Comparison of ENCODE assay signal across 24 cellular contexts in genomic region chr10:75865413-75865812, GRCh38.
DNase-seq lines count a peak whose midpoint lies in the region; ATAC-seq, FAIRE-seq and TF ChIP-seq lines count a peak whose summit lies in the region.
"Had no signal": no experiment of that assay in that cellular context is flagged by ENCODE, and none has a peak within 500 bp of the region (broad histone marks: within the 10 kb centered on the region; RNA-seq: fewer than 3 reads in every experiment).

No MANE protein-coding gene starts in this region.

- no peaks in the 10 kb centered on the region for H3K36me3 Mint-ChIP-seq in MCF 10A (ENCODE audit: insufficient read depth, unreplicated experiment)
- H3K36me3 Mint-ChIP-seq in activated T-cell treated with anti-CD3 and anti-CD28 coated beads, Interleukin-2, amount 50 U/mL, for 4 hours (ENCODE audit: insufficient read depth), result no peaks in the 10 kb centered on the region
- H3K36me3 Mint-ChIP-seq: CD4-positive, CD25-positive, alpha-beta regulatory T cell; CD8-positive, alpha-beta T cell had no signal

- no peak overlapping the region for H3K4me3 Mint-ChIP-seq in MCF 10A (ENCODE audit: unreplicated experiment)
- no peak overlapping the region for H3K4me3 Mint-ChIP-seq in activated T-cell treated with anti-CD3 and anti-CD28 coated beads, Interleukin-2, amount 50 U/mL, for 4 hours
- H3K4me3 Mint-ChIP-seq: CD4-positive, CD25-positive, alpha-beta regulatory T cell; CD8-positive, alpha-beta T cell; GM23338; H9 had no signal

- TF ChIP-seq POLR2A in endothelial cell of umbilical vein (IDR thresholded peaks at IDR 0.05; ENCODE audit: low read depth, low read length), result no peak

- H2AFZ ChIP-seq in mammary epithelial cell (ENCODE audit: low read depth, low read length) (no peak overlapping the region), endothelial cell of umbilical vein (ENCODE audit: low read depth, low read length) (no peak overlapping the region), keratinocyte (ENCODE audit: control insufficient read depth, low read length) (no peak overlapping the region)

- H3K4me1 Mint-ChIP-seq in MCF 10A (ENCODE audit: insufficient read depth, unreplicated experiment), result peaks cover 2% of the 10 kb centered on the region
- no peaks in the 10 kb centered on the region for H3K4me1 Mint-ChIP-seq in activated T-cell treated with anti-CD3 and anti-CD28 coated beads, Interleukin-2, amount 50 U/mL, for 4 hours (ENCODE audit: low read depth)
- H3K4me1 Mint-ChIP-seq: CD4-positive, CD25-positive, alpha-beta regulatory T cell; GM23338 had no signal

- H3K27me3 Mint-ChIP-seq in MCF 10A (ENCODE audit: insufficient read depth, unreplicated experiment), result no peaks in the 10 kb centered on the region
- peaks cover 4% of the 10 kb centered on the region for H3K27me3 Mint-ChIP-seq in activated T-cell treated with anti-CD3 and anti-CD28 coated beads, Interleukin-2, amount 50 U/mL, for 4 hours (ENCODE audit: low read depth)

- no peak for TF ChIP-seq CTCF in mammary epithelial cell (conservative IDR thresholded peaks at IDR 0.05 in 1 of 2, IDR thresholded peaks at IDR 0.05 in 1 of 2; ENCODE audit: extremely low read depth in 1 of 2, insufficient read depth in 1 of 2, low read depth in 1 of 2, low read length in 2 of 2)
- no peak for TF ChIP-seq CTCF in MCF 10A (IDR thresholded peaks at IDR 0.05; ENCODE audit: unreplicated experiment)
- no peak for TF ChIP-seq CTCF in RWPE2 (IDR thresholded peaks at IDR 0.05; ENCODE audit: poor library complexity, severe bottlenecking)
- no peak for TF ChIP-seq CTCF in endothelial cell of umbilical vein (IDR thresholded peaks at IDR 0.05; ENCODE audit: extremely low read depth in 1 of 2, insufficient read depth in 1 of 2, low read depth in 1 of 2, low read length in 2 of 2)
- no peak for TF ChIP-seq CTCF in keratinocyte (optimal IDR thresholded peaks at IDR 0.05 in 1 of 3, IDR thresholded peaks at IDR 0.05 in 1 of 3, conservative IDR thresholded peaks at IDR 0.05 in 1 of 3; ENCODE audit: extremely low read depth in 1 of 3, insufficient read depth in 2 of 3, low read length in 3 of 3)
- TF ChIP-seq CTCF in BE2C (IDR thresholded peaks at IDR 0.05; ENCODE audit: low read depth, low read length), result no peak

- H3K27ac Mint-ChIP-seq in MCF 10A (ENCODE audit: low read depth, unreplicated experiment), result no peak overlapping the region
- H3K27ac Mint-ChIP-seq: CD4-positive, CD25-positive, alpha-beta regulatory T cell; CD8-positive, alpha-beta T cell; GM23338; H9 had no signal

- H3K9me3 ChIP-seq in mammary epithelial cell (replicated peaks; ENCODE audit: insufficient read depth, low read length) (no peaks in the 10 kb centered on the region), RWPE2 (ENCODE audit: severe bottlenecking) (no peaks in the 10 kb centered on the region), endothelial cell of umbilical vein (replicated peaks; ENCODE audit: control insufficient read depth, insufficient read depth, low read length) (no peaks in the 10 kb centered on the region), keratinocyte (ENCODE audit: control insufficient read depth, low read depth, low read length) (no peaks in the 10 kb centered on the region), BE2C (no peaks in the 10 kb centered on the region)
- H3K9me3 ChIP-seq: BLaER1, Caco-2 had no signal

- H3K27me3 ChIP-seq in mammary epithelial cell (ENCODE audit: insufficient read depth, low read length) (no peaks in the 10 kb centered on the region), RWPE2 (ENCODE audit: insufficient read depth, poor library complexity, severe bottlenecking) (no peaks in the 10 kb centered on the region), endothelial cell of umbilical vein (ENCODE audit: control insufficient read depth in 2 of 2, insufficient read depth in 2 of 2, low read length in 2 of 2) (no peaks in the 10 kb centered on the region), keratinocyte (ENCODE audit: control insufficient read depth, extremely low read depth, insufficient read depth, low read length) (no peaks in the 10 kb centered on the region), BE2C (no peaks in the 10 kb centered on the region)
- H3K27me3 ChIP-seq: BLaER1 had no signal

- DNase-seq in mammary epithelial cell, result peak; percentile 17
- DNase-seq in MCF 10A (ENCODE audit: unreplicated experiment), result no peak
- DNase-seq in RWPE2 (ENCODE audit: low spot score), result no peak
- peak; percentile 6 for DNase-seq in endothelial cell of umbilical vein (ENCODE audit: low read depth, low spot score)
- DNase-seq in keratinocyte (ENCODE audit: low read depth, low spot score), result peak; percentile 40
- no peak for DNase-seq in activated T-cell treated with anti-CD3 and anti-CD28 coated beads, Interleukin-2, amount 50 U/mL, for 4 hours
- no peak for DNase-seq in BE2C
- DNase-seq: 8988T; Caco-2; CD4-positive, CD25-positive, alpha-beta regulatory T cell; CD8-positive, alpha-beta T cell; DMS 273 treated with DMSO at 0.1 percent for 48 hours; DMS79; EL; GDM1; H9 had no signal

- no peaks in the 10 kb centered on the region for H4K20me1 ChIP-seq in mammary epithelial cell (ENCODE audit: insufficient read depth, low read length)
- no peaks in the 10 kb centered on the region for H4K20me1 ChIP-seq in endothelial cell of umbilical vein (replicated peaks; ENCODE audit: control insufficient read depth, extremely low read depth, insufficient read depth, low read length)
- H4K20me1 ChIP-seq in keratinocyte (ENCODE audit: control insufficient read depth, extremely low read depth, insufficient read depth, low read length), result no peaks in the 10 kb centered on the region
- H4K20me1 ChIP-seq: BLaER1 had no signal

- H3K27ac ChIP-seq in mammary epithelial cell (ENCODE audit: insufficient read depth, low read depth, low read length) (no peak overlapping the region), RWPE2 (ENCODE audit: poor library complexity, severe bottlenecking) (no peak overlapping the region), endothelial cell of umbilical vein (ENCODE audit: insufficient read depth, low read depth, low read length) (no peak overlapping the region), keratinocyte (ENCODE audit: control insufficient read depth, insufficient read depth, low read length) (no peak overlapping the region)
- H3K27ac ChIP-seq: BLaER1, C4-2B had no signal

- H3K9me1 ChIP-seq in endothelial cell of umbilical vein (replicated peaks; ENCODE audit: control insufficient read depth, extremely low read depth, insufficient read depth, low read length) (no peaks in the 10 kb centered on the region), keratinocyte (ENCODE audit: control insufficient read depth, extremely low read depth, insufficient read depth, low read length) (no peaks in the 10 kb centered on the region)

- BruUV-seq in mammary epithelial cell (replicated peaks; lab: Mats Ljungman, UMichigan) (no TSS peak), MCF 10A (replicated peaks; lab: Mats Ljungman, UMichigan) (no TSS peak), endothelial cell of umbilical vein (replicated peaks; lab: Mats Ljungman, UMichigan) (no TSS peak)

- dilution Hi-C loops in mammary epithelial cell (cut with HindIII; ENCODE audit: low sequenced_read_pairs), result no loop called here
- dilution Hi-C loops in endothelial cell of umbilical vein (cut with MboI; ENCODE audit: extremely low pct_ligation_motif_present, low sequenced_read_pairs), result no loop called here
- dilution Hi-C loops in keratinocyte (cut with MboI; ENCODE audit: extremely low pct_ligation_motif_present, low sequenced_read_pairs), result no loop called here

- peak; percentile 12 for FAIRE-seq in endothelial cell of umbilical vein (lab: Jason Lieb, UNC)
- FAIRE-seq in keratinocyte (lab: Jason Lieb, UNC), result no peak
- FAIRE-seq: D721Med, GM12878, GM19239 had no signal

- no peak overlapping the region for H3K4me3 ChIP-seq in mammary epithelial cell (replicated peaks in 1 of 3; ENCODE audit: insufficient read depth in 1 of 3, low read depth in 2 of 3, low read length in 3 of 3)
- no peak overlapping the region for H3K4me3 ChIP-seq in RWPE2 (ENCODE audit: severe bottlenecking)
- no peak overlapping the region for H3K4me3 ChIP-seq in endothelial cell of umbilical vein (replicated peaks in 1 of 3; ENCODE audit: insufficient read depth in 1 of 3, low read depth in 1 of 3, low read length in 3 of 3)
- no peak overlapping the region for H3K4me3 ChIP-seq in keratinocyte (ENCODE audit: control insufficient read depth in 2 of 3, extremely low read depth in 1 of 3, insufficient read depth in 2 of 3, low read depth in 1 of 3, low read length in 3 of 3)
- no peak overlapping the region for H3K4me3 ChIP-seq in BE2C (ENCODE audit: low read depth, low read length)
- H3K4me3 ChIP-seq: BLaER1, GM12878, GM23338 had no signal

- H3K9ac ChIP-seq in mammary epithelial cell (ENCODE audit: insufficient read depth, low read length) (no peak overlapping the region), endothelial cell of umbilical vein (replicated peaks; ENCODE audit: extremely low read depth, insufficient read depth, low read length) (no peak overlapping the region), keratinocyte (ENCODE audit: control insufficient read depth, extremely low read depth, insufficient read depth, low read length) (no peak overlapping the region)
- H3K9ac ChIP-seq: BLaER1 had no signal

- H3K4me2 ChIP-seq in mammary epithelial cell (ENCODE audit: insufficient read depth, low read depth, low read length) (no peak overlapping the region), endothelial cell of umbilical vein (ENCODE audit: insufficient read depth, low read length) (peak overlapping the region; percentile 17), keratinocyte (ENCODE audit: control insufficient read depth, extremely low read depth, insufficient read depth, low read depth, low read length) (no peak overlapping the region)
- H3K4me2 ChIP-seq: BLaER1, GM23338 had no signal

- CTCF ChIA-PET in mammary epithelial cell (lab: Charles Lee; ENCODE audit: low non-redundant PET) (no interaction called here), MCF 10A (lab: Yijun Ruan, JAX) (interaction anchor here (0.7 to 1.1 kb wide), 2 partner anchors 12 to 466 kb away, joined by 3 to 4 read pairs; no protein-coding TSS in a partner anchor), endothelial cell of umbilical vein (lab: Charles Lee) (interaction anchor here (0.8 to 2.4 kb wide), 2 partner anchors 12 to 14 kb away, joined by 3 to 9 read pairs; no protein-coding TSS in a partner anchor)

- 31% methylated on average over 1 of the region's 1 CpG for WGBS in mammary epithelial cell (ENCODE audit: low coverage, missing lambda C conversion rate)

- no peaks in the 10 kb centered on the region for H3K36me3 ChIP-seq in mammary epithelial cell (ENCODE audit: insufficient read depth, low read length)
- H3K36me3 ChIP-seq in RWPE2 (ENCODE audit: low read depth), result no peaks in the 10 kb centered on the region
- no peaks in the 10 kb centered on the region for H3K36me3 ChIP-seq in endothelial cell of umbilical vein (ENCODE audit: control insufficient read depth in 2 of 2, extremely low read depth in 1 of 2, insufficient read depth in 2 of 2, low read length in 2 of 2)
- H3K36me3 ChIP-seq in keratinocyte (ENCODE audit: control insufficient read depth in 2 of 2, extremely low read depth in 1 of 2, insufficient read depth in 2 of 2, low read length in 2 of 2), result no peaks in the 10 kb centered on the region
- H3K36me3 ChIP-seq in BE2C, result no peaks in the 10 kb centered on the region
- H3K36me3 ChIP-seq: BLaER1 had no signal

- no peaks in the 10 kb centered on the region for H3K9me3 Mint-ChIP-seq in MCF 10A (ENCODE audit: unreplicated experiment)
- H3K9me3 Mint-ChIP-seq in activated T-cell treated with anti-CD3 and anti-CD28 coated beads, Interleukin-2, amount 50 U/mL, for 4 hours, result no peaks in the 10 kb centered on the region
- H3K9me3 Mint-ChIP-seq: CD8-positive, alpha-beta T cell; GM23338; H9 had no signal

- intact Hi-C loops in mammary epithelial cell (cut with micrococcal nuclease), result no loop called here
- intact Hi-C loops in MCF 10A (cut with micrococcal nuclease), result no loop called here
- intact Hi-C loops in endothelial cell of umbilical vein (cut with micrococcal nuclease), result loop anchor here (5.0 kb wide), 1 partner anchor 463 kb away; the partner anchor contains the start of gene ZNF503

- POLR2A ChIA-PET in MCF 10A (lab: Yijun Ruan, JAX) (no interaction called here), endothelial cell of umbilical vein (lab: Charles Lee) (no interaction called here)

- no peaks in the 10 kb centered on the region for H3K79me2 ChIP-seq in mammary epithelial cell (ENCODE audit: insufficient read depth, low read length)
- H3K79me2 ChIP-seq in endothelial cell of umbilical vein (ENCODE audit: control insufficient read depth, insufficient read depth, low read length), result no peaks in the 10 kb centered on the region
- no peaks in the 10 kb centered on the region for H3K79me2 ChIP-seq in keratinocyte (ENCODE audit: control insufficient read depth, insufficient read depth, low read length)

- ATAC-seq in RWPE2 (ENCODE audit: low read depth), result peak; percentile 79
- ATAC-seq in activated T-cell treated with anti-CD3 and anti-CD28 coated beads, Interleukin-2, amount 50 U/mL, for 4 hours, result no peak
- ATAC-seq in GM21423 (IDR thresholded peaks at IDR 0.05; ENCODE audit: unreplicated experiment), result no peak
- ATAC-seq: CD8-positive, alpha-beta T cell; GM12878; HCT116 had no signal

- in situ Hi-C loops in mammary epithelial cell (cut with MboI; ENCODE audit: low sequenced_read_pairs in 2 of 2), result no loop called here

- H3K4me1 ChIP-seq in mammary epithelial cell (ENCODE audit: insufficient read depth, low read length), result no peaks in the 10 kb centered on the region
- no peaks in the 10 kb centered on the region for H3K4me1 ChIP-seq in RWPE2 (ENCODE audit: insufficient read depth, poor library complexity, severe bottlenecking)
- peaks cover 13% of the 10 kb centered on the region for H3K4me1 ChIP-seq in endothelial cell of umbilical vein (ENCODE audit: control insufficient read depth, extremely low read depth, insufficient read depth, low read length)
- peaks cover 5% of the 10 kb centered on the region for H3K4me1 ChIP-seq in keratinocyte (ENCODE audit: control insufficient read depth, extremely low read depth, insufficient read depth, low read length)
- no peaks in the 10 kb centered on the region for H3K4me1 ChIP-seq in BE2C
- H3K4me1 ChIP-seq: BLaER1, Caco-2 had no signal

Comparison
In these comparisons a context has a peak if more than half of its experiments do, and no peak if none do; other contexts are left out.
1. DNase-seq: peak in mammary epithelial cell (single experiment), endothelial cell of umbilical vein (single experiment) and keratinocyte (single experiment); none in MCF 10A (single experiment), RWPE2 (single experiment), activated T-cell treated with anti-CD3 and anti-CD28 coated beads, Interleukin-2, amount 50 U/mL, for 4 hours (single experiment) and BE2C (single experiment).